Comparison of ENCODE assay signal across 8 cellular contexts in genomic region chr3:73508330-73508954, GRCh38.
DNase-seq lines count a peak whose midpoint lies in the region; ATAC-seq and TF ChIP-seq lines count a peak whose summit lies in the region.

No MANE protein-coding gene starts in this region.

- no peak overlapping the region for H3K4me3 ChIP-seq in A673 (ENCODE audit: low read depth, low read length, poor library complexity, severe bottlenecking)

- POLR2A ChIA-PET in A673 (lab: Charles Lee; ENCODE audit: low non-redundant PET) (no interaction called here), WTC11 (lab: Charles Lee) (interaction anchor here (0.7 kb wide), 1 partner anchor 594 kb away, joined by 3 read pairs; no protein-coding TSS in a partner anchor)

- H3K4me1 Mint-ChIP-seq in WTC11: peaks cover 47% of the 10 kb centered on the region
- H3K4me1 Mint-ChIP-seq in T-helper 2 cell treated with Interferon-gamma antibody and Interleukin-4, amounts not matched to agents 5 μg/mL and 100 μg/mL, for 36 hours (ENCODE audit: low read depth): no peaks in the 10 kb centered on the region

- TF ChIP-seq CTCF in A673 (conservative IDR thresholded peaks at IDR 0.05; ENCODE audit: low read depth, low read length): peak; percentile 63
- TF ChIP-seq CTCF in GM12873 (IDR thresholded peaks at IDR 0.05; ENCODE audit: insufficient read depth, low read depth, low read length, missing control alignments): peak; percentile 83
- TF ChIP-seq CTCF in WTC11 (IDR thresholded peaks at IDR 0.05): peak; percentile 77

- H3K27me3 ChIP-seq in A673 (replicated peaks; ENCODE audit: insufficient read depth, low read depth, low read length, poor library complexity): no peaks in the 10 kb centered on the region

- no peaks in the 10 kb centered on the region for H3K4me1 ChIP-seq in A673 (ENCODE audit: insufficient read depth, low read length, poor library complexity, severe bottlenecking)

- no peaks in the 10 kb centered on the region for H3K36me3 ChIP-seq in A673 (ENCODE audit: insufficient read depth, low read length, poor library complexity, severe bottlenecking)

- CTCF ChIA-PET in A673 (lab: Charles Lee) (interaction anchor here (0.6 to 1.2 kb wide), 4 partner anchors 39 to 340 kb away, joined by 3 to 4 read pairs (median 3); partner anchors contain the start of gene PDZRN3), WTC11 (lab: Charles Lee) (interaction anchor here (0.5 to 2.1 kb wide), 59 partner anchors 8 to 584 kb away, joined by 3 to 29 read pairs (median 3); partner anchors contain the start of gene PDZRN3)

- peaks cover 28% of the 10 kb centered on the region for H3K27me3 Mint-ChIP-seq in WTC11 (ENCODE audit: low read depth)
- no peaks in the 10 kb centered on the region for H3K27me3 Mint-ChIP-seq in T-helper 2 cell treated with Interferon-gamma antibody and Interleukin-4, amounts not matched to agents 5 μg/mL and 100 μg/mL, for 36 hours (ENCODE audit: low read depth)

- H3K4me3 Mint-ChIP-seq in WTC11: no peak overlapping the region
- H3K4me3 Mint-ChIP-seq in T-helper 2 cell treated with Interferon-gamma antibody and Interleukin-4, amounts not matched to agents 5 μg/mL and 100 μg/mL, for 36 hours: no peak overlapping the region

- no peaks in the 10 kb centered on the region for H3K9me3 ChIP-seq in A673 (ENCODE audit: low read depth, low read length, poor library complexity, severe bottlenecking)

- no peaks in the 10 kb centered on the region for H3K9me3 Mint-ChIP-seq in WTC11
- no peaks in the 10 kb centered on the region for H3K9me3 Mint-ChIP-seq in T-helper 2 cell treated with Interferon-gamma antibody and Interleukin-4, amounts not matched to agents 5 μg/mL and 100 μg/mL, for 36 hours

- H3K27ac Mint-ChIP-seq in WTC11: no peak overlapping the region
- no peak overlapping the region for H3K27ac Mint-ChIP-seq in T-helper 2 cell treated with Interferon-gamma antibody and Interleukin-4, amounts not matched to agents 5 μg/mL and 100 μg/mL, for 36 hours

- no peaks in the 10 kb centered on the region for H3K36me3 Mint-ChIP-seq in WTC11
- H3K36me3 Mint-ChIP-seq in T-helper 2 cell treated with Interferon-gamma antibody and Interleukin-4, amounts not matched to agents 5 μg/mL and 100 μg/mL, for 36 hours (ENCODE audit: low read depth): no peaks in the 10 kb centered on the region

- no peak overlapping the region for H3K27ac ChIP-seq in A673 (ENCODE audit: low read depth, low read length, poor library complexity, severe bottlenecking)

- ATAC-seq in HG02870 (IDR thresholded peaks at IDR 0.05; ENCODE audit: unreplicated experiment) (peak; percentile 60), WTC11 (peak; percentile 70)

- intact Hi-C loops in A673 (cut with micrococcal nuclease; ENCODE audit: unreplicated experiment): loop anchor here (1.0 kb wide), 1 partner anchor 340 kb away; no protein-coding TSS in a partner anchor

- DNase-seq in A673 (ENCODE audit: low spot score) (peak; percentile 65), NCI-H2107 (lab: John Stamatoyannopoulos, UW) (peak; percentile 29), WTC11 (ENCODE audit: low spot score) (peak; percentile 54), germinal center (ENCODE audit: low spot score) (peak; percentile 28), pons (ENCODE audit: low spot score) (peak; percentile 84)
- no peak for DNase-seq in T-helper 2 cell treated with Interferon-gamma antibody and Interleukin-4, amounts not matched to agents 5 μg/mL and 100 μg/mL, for 36 hours (ENCODE audit: low spot score)

- no TSS peak for BruUV-seq in A673 (replicated peaks; lab: Mats Ljungman, UMichigan)

TF ChIP-seq in WTC11, 78 proteins besides CTCF, POLR2A, EP300 and RAD21:
- TF ChIP-seq MYBL2 (CRISPR knock-in tag; IDR thresholded peaks at IDR 0.05) (no peak), FOXP1 (CRISPR knock-in tag; IDR thresholded peaks at IDR 0.05; ENCODE audit: borderline replicate concordance) (no peak), NR2C2 (CRISPR knock-in tag; IDR thresholded peaks at IDR 0.05) (no peak)
